ENCODE assay signal across 25 cellular contexts in genomic region chr6:94988701-94989100, GRCh38.
"Had no signal": no experiment of that assay in that cellular context is flagged by ENCODE, and none has a peak within 500 bp of the region (broad histone marks: within the 10 kb centered on the region; RNA-seq: fewer than 3 reads in every experiment).

No MANE protein-coding gene starts in this region.

- H3K4me3 ChIP-seq: colonic mucosa, coronary artery, dorsolateral prefrontal cortex, esophagus muscularis mucosa, esophagus squamous epithelium, gastrocnemius medialis, gastroesophageal sphincter, heart left ventricle, heart right ventricle had no signal

- H3K4me3 Mint-ChIP-seq: dendritic cell treated with granulocyte-macrophage colony-stimulating factor and Interleukin-4, amounts not matched to agents 40 ng/mL and 50 ng/mL, for 4 days; effector memory CD8-positive, alpha-beta T cell; endodermal cell had no signal

- H3K27ac Mint-ChIP-seq: dendritic cell treated with granulocyte-macrophage colony-stimulating factor and Interleukin-4, amounts not matched to agents 40 ng/mL and 50 ng/mL, for 4 days; effector memory CD8-positive, alpha-beta T cell; endodermal cell had no signal

- H3K36me3 ChIP-seq: colonic mucosa, esophagus muscularis mucosa, esophagus squamous epithelium, gastrocnemius medialis, gastroesophageal sphincter, heart left ventricle, heart right ventricle had no signal

- H3K9me3 Mint-ChIP-seq: dendritic cell treated with granulocyte-macrophage colony-stimulating factor and Interleukin-4, amounts not matched to agents 40 ng/mL and 50 ng/mL, for 4 days; endodermal cell had no signal

- H3K27me3 Mint-ChIP-seq: dendritic cell treated with granulocyte-macrophage colony-stimulating factor and Interleukin-4, amounts not matched to agents 40 ng/mL and 50 ng/mL, for 4 days; effector memory CD8-positive, alpha-beta T cell had no signal

- H3K4me1 Mint-ChIP-seq: endodermal cell had no signal

- H3K27me3 ChIP-seq: colonic mucosa, dorsolateral prefrontal cortex, esophagus muscularis mucosa, esophagus squamous epithelium, foreskin keratinocyte, gastrocnemius medialis, gastroesophageal sphincter, heart left ventricle, heart right ventricle had no signal

- H3K27ac ChIP-seq: colonic mucosa, coronary artery, dorsolateral prefrontal cortex, epithelial cell of prostate, esophagus muscularis mucosa, esophagus squamous epithelium, foreskin keratinocyte, gastrocnemius medialis, gastroesophageal sphincter, heart left ventricle, heart right ventricle had no signal

- H3K9me3 ChIP-seq: colonic mucosa, esophagus muscularis mucosa, esophagus squamous epithelium, gastrocnemius medialis, gastroesophageal sphincter, heart left ventricle had no signal

- ATAC-seq: effector memory CD8-positive, alpha-beta T cell; esophagus mucosa; foreskin keratinocyte; gastrocnemius medialis; gastroesophageal sphincter; heart left ventricle; heart right ventricle had no signal

- DNase-seq: colonic mucosa; cortex of kidney; dermis blood vessel endothelial cell; dorsolateral prefrontal cortex; effector CD4-positive, alpha-beta T cell; effector CD8-positive, alpha-beta T cell; effector memory CD4-positive, alpha-beta T cell; effector memory CD8-positive, alpha-beta T cell; endodermal cell; erythroblast; esophagus squamous epithelium; foreskin fibroblast; foreskin keratinocyte; foreskin melanocyte; gastrocnemius medialis; glutamatergic neuron; head of caudate nucleus; heart left ventricle; heart right ventricle had no signal
